11 cellular contexts compared by ENCODE assay signal in the genomic region with DNA sequence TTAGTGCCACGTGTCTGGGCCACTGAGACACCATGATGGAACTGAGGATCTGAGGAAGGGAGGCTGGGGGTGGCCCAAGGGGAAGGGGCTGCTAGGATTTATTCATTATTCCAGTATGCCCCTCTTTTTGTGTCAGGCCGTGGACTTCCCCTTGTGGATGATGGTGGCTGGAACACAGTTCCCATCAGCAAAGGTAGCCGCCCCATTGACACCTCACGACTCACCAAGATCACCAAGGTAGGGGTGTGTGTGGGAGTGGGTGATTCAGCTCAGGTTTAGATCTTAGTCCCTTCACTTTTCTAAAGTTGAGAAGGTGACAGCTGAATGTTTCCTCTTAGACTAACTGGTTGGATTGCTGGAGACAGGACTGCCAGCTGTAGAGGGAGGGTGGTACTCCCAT. TPM values are rescaled to one million over a fixed set of nuclear protein-coding genes. Genes with fewer than 3 reads are reported as not detected.
A peak's percentile ranks its signal among the peaks of the same experiment; 100 is the strongest.
DNase-seq lines count a peak whose midpoint lies in the region; ATAC-seq lines count a peak whose summit lies in the region.
"Had no signal": no experiment of that assay in that cellular context is flagged by ENCODE, and none has a peak within 500 bp of the region (broad histone marks: within the 10 kb centered on the region; RNA-seq: fewer than 3 reads in every experiment).

No MANE protein-coding gene starts in this region.

- no peak overlapping the region for H3K4me3 Mint-ChIP-seq in activated CD4-positive, alpha-beta memory T cell treated with anti-CD3 and anti-CD28 coated beads, Interleukin-2, amount 10 ng/mL, durations not matched to agents 7 days and 5 days

- H3K4me1 Mint-ChIP-seq in activated CD4-positive, alpha-beta memory T cell treated with anti-CD3 and anti-CD28 coated beads, Interleukin-2, amount 10 ng/mL, durations not matched to agents 7 days and 5 days = peaks cover 11% of the 10 kb centered on the region

- H3K9me3 Mint-ChIP-seq in activated CD4-positive, alpha-beta memory T cell treated with anti-CD3 and anti-CD28 coated beads, Interleukin-2, amount 10 ng/mL, durations not matched to agents 7 days and 5 days = no peaks in the 10 kb centered on the region

- peak overlapping the region; percentile 42 for H3K27ac Mint-ChIP-seq in activated CD4-positive, alpha-beta memory T cell treated with anti-CD3 and anti-CD28 coated beads, Interleukin-2, amount 10 ng/mL, durations not matched to agents 7 days and 5 days

- POLR2A ChIA-PET in activated CD4-positive, alpha-beta memory T cell treated with anti-CD3 and anti-CD28 coated beads, Interleukin-2, amount 10 ng/mL, durations not matched to agents 7 days and 5 days (lab: Charles Lee) = interaction anchor here (1.2 to 4.2 kb wide), 2 partner anchors 10 to 199 kb away, joined by 3 to 18 read pairs; no protein-coding TSS in a partner anchor

- ATAC-seq in esophagus mucosa (peak; percentile 17), GM18520 (IDR thresholded peaks at IDR 0.05; ENCODE audit: unreplicated experiment) (no peak)
- ATAC-seq: body of pancreas had no signal

- peaks cover 95% of the 10 kb centered on the region for H3K36me3 Mint-ChIP-seq in activated CD4-positive, alpha-beta memory T cell treated with anti-CD3 and anti-CD28 coated beads, Interleukin-2, amount 10 ng/mL, durations not matched to agents 7 days and 5 days (ENCODE audit: low read depth)

- peak; percentile 78 for DNase-seq in activated effector memory CD4-positive, alpha-beta T cell treated with anti-CD3 and anti-CD28 coated beads, Interleukin-2, amount 50 U/mL, for 16 hours
- DNase-seq in activated effector memory CD4-positive, alpha-beta T cell treated with Interleukin-2 at 50 U/mL for 16 hours = no peak
- no peak for DNase-seq in activated CD4-positive, alpha-beta memory T cell treated with anti-CD3 and anti-CD28 coated beads, Interleukin-2, amount 10 ng/mL, durations not matched to agents 7 days and 5 days
- DNase-seq in stimulated activated CD8-positive, alpha-beta memory T cell treated with anti-CD3 and anti-CD28 coated beads, Interleukin-4, amount 100 ng/mL, for 48 hours = peak; percentile 65
- no peak for DNase-seq in HUDEP-2 (lab: John Stamatoyannopoulos, UW; ENCODE audit: unreplicated experiment in 76 of 76)
- DNase-seq in NCI-H2196 (lab: John Stamatoyannopoulos, UW; ENCODE audit: unreplicated experiment) = no peak
- DNase-seq: body of pancreas, NCI-H2029, NCI-H69 had no signal

- H3K27me3 Mint-ChIP-seq in activated CD4-positive, alpha-beta memory T cell treated with anti-CD3 and anti-CD28 coated beads, Interleukin-2, amount 10 ng/mL, durations not matched to agents 7 days and 5 days = no peaks in the 10 kb centered on the region

- CTCF ChIA-PET in activated CD4-positive, alpha-beta memory T cell treated with anti-CD3 and anti-CD28 coated beads, Interleukin-2, amount 10 ng/mL, durations not matched to agents 7 days and 5 days (lab: Charles Lee) = no interaction called here

RNA-seq across cellular contexts. Expression of a gene that starts 11.3 kb away (rescaled TPM):
- total RNA-seq in activated CD4-positive, alpha-beta memory T cell treated with anti-CD3 and anti-CD28 coated beads, Interleukin-2, amount 10 ng/mL, durations not matched to agents 7 days and 5 days = 100 to 1,000 TPM; 259 to 266 TPM
- 339 TPM for total RNA-seq in esophagus mucosa

RNA-seq across cellular contexts. Expression of a gene that starts 11.7 kb away (rescaled TPM):
- 1 to 10 TPM; 6.5 to 8.7 TPM for total RNA-seq in activated CD4-positive, alpha-beta memory T cell treated with anti-CD3 and anti-CD28 coated beads, Interleukin-2, amount 10 ng/mL, durations not matched to agents 7 days and 5 days
- 7.3 TPM for total RNA-seq in esophagus mucosa

RNA-seq across cellular contexts. Expression of a gene that starts 26.7 kb away (rescaled TPM):
- total RNA-seq in activated CD4-positive, alpha-beta memory T cell treated with anti-CD3 and anti-CD28 coated beads, Interleukin-2, amount 10 ng/mL, durations not matched to agents 7 days and 5 days = 100 to 1,000 TPM; 177 TPM
- total RNA-seq in esophagus mucosa = 126 TPM

RNA-seq across cellular contexts. Expression of a gene that starts 35.7 kb away (rescaled TPM):
- total RNA-seq in activated CD4-positive, alpha-beta memory T cell treated with anti-CD3 and anti-CD28 coated beads, Interleukin-2, amount 10 ng/mL, durations not matched to agents 7 days and 5 days = 1 to 10 TPM; 3.6 to 4.9 TPM
- total RNA-seq in esophagus mucosa = 3.4 TPM

RNA-seq across cellular contexts. Expression of a gene that starts 35.8 kb away (rescaled TPM):
- total RNA-seq in activated CD4-positive, alpha-beta memory T cell treated with anti-CD3 and anti-CD28 coated beads, Interleukin-2, amount 10 ng/mL, durations not matched to agents 7 days and 5 days = 10 to 100 TPM; 73.9 to 79.3 TPM
- 46.0 TPM for total RNA-seq in esophagus mucosa

Comparison
In these comparisons a context has a peak if more than half of its experiments do, and no peak if none do; other contexts are left out.
1. DNase-seq: peak in activated effector memory CD4-positive, alpha-beta T cell treated with anti-CD3 and anti-CD28 coated beads, Interleukin-2, amount 50 U/mL, for 16 hours (single experiment) and stimulated activated CD8-positive, alpha-beta memory T cell treated with anti-CD3 and anti-CD28 coated beads, Interleukin-4, amount 100 ng/mL, for 48 hours (single experiment); none in activated effector memory CD4-positive, alpha-beta T cell treated with Interleukin-2 at 50 U/mL for 16 hours (single experiment), activated CD4-positive, alpha-beta memory T cell treated with anti-CD3 and anti-CD28 coated beads, Interleukin-2, amount 10 ng/mL, durations not matched to agents 7 days and 5 days (single experiment), HUDEP-2 (0 of 76) and NCI-H2196 (single experiment).